In the genomic region with DNA sequence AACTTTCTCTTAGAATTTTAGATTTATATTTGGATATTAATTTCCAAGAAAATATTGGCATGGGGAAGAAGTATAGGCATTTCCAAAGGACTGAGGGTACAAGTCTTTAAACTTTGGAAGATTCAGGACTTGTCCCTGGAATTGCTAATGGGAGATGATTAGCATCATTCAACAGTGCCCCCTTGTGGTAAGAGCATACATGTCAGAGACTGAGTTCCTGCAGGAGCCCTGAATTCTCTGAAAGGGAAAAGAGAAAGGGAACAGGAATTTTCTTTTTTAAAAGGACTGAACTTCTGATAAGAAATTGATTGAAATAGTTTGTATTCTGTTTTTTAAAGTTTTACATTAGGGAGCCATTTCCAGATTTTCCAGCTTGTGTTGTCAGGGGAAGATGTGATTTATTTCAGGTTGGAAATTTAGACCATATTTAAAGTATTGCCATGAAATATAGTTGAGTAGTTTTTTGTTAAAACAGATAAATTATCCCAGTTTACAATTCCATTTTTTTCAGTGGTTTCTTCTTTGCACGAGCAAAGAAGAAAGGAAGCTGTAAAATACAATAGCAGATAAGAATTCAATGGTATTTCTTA, we compare ENCODE assay signal across 8 cellular contexts. TPM values are rescaled to one million over a fixed set of nuclear protein-coding genes. Genes with fewer than 3 reads are reported as not detected.
DNase-seq lines count a peak whose midpoint lies in the region; ATAC-seq, FAIRE-seq and TF ChIP-seq lines count a peak whose summit lies in the region.

No MANE protein-coding gene starts in this region.

- H3K9ac ChIP-seq in trophoblast cell (ENCODE audit: low read length): no peak overlapping the region

- H3K79me2 ChIP-seq in trophoblast cell (ENCODE audit: control insufficient read depth, insufficient read depth, low read length, poor library complexity): no peaks in the 10 kb centered on the region

- no peak overlapping the region for H3K14ac ChIP-seq in trophoblast cell (ENCODE audit: low read length)

- H3K4ac ChIP-seq in trophoblast cell (ENCODE audit: low read depth, low read length): no peak overlapping the region

- H3K9me3 ChIP-seq in trophoblast cell (ENCODE audit: insufficient read depth, low read depth, low read length): no peaks in the 10 kb centered on the region

- H3K27ac ChIP-seq in trophoblast cell (ENCODE audit: low read depth, low read length): no peak overlapping the region

- peaks cover 0 to 7% of the 10 kb centered on the region in 2 experiments for H3K36me3 ChIP-seq in trophoblast cell (ENCODE audit: control insufficient read depth in 1 of 2, insufficient read depth in 2 of 2, low read length in 2 of 2)

- no peak for ATAC-seq in HG02870 (IDR thresholded peaks at IDR 0.05; ENCODE audit: unreplicated experiment)

- no peak overlapping the region for H2BK120ac ChIP-seq in trophoblast cell (ENCODE audit: insufficient read depth, low read length, poor library complexity)

- H2BK12ac ChIP-seq in trophoblast cell (ENCODE audit: low read length): no peak overlapping the region

- H2BK5ac ChIP-seq in trophoblast cell (ENCODE audit: low read depth, low read length, poor library complexity): no peak overlapping the region

- no peaks in the 10 kb centered on the region for H3K9me3 Mint-ChIP-seq in activated T-helper 1 cell treated with anti-CD3 and anti-CD28 coated beads, Interleukin-12 subunit alpha, Interleukin-12 subunit beta, Interleukin-2, Interleukin-4 antibody, amounts not matched to agents 30 ng/mL and 10 ng/mL and 1 ng/mL, durations not matched to agents 14 hours and 24 hours and 36 hours

- no peak overlapping the region for H3K4me3 ChIP-seq in trophoblast cell (ENCODE audit: low read depth, low read length)

- no peaks in the 10 kb centered on the region for H3K27me3 ChIP-seq in trophoblast cell (ENCODE audit: insufficient read depth, low read length)

- H4K91ac ChIP-seq in trophoblast cell (ENCODE audit: low read depth, low read length): no peak overlapping the region

- no peak overlapping the region for H3K18ac ChIP-seq in trophoblast cell (ENCODE audit: low read length)

- no peak overlapping the region for H2AFZ ChIP-seq in trophoblast cell (ENCODE audit: insufficient read depth, low read length, poor library complexity)

- no peak overlapping the region for H4K8ac ChIP-seq in trophoblast cell (ENCODE audit: low read depth, low read length)

- H3K79me1 ChIP-seq in trophoblast cell (ENCODE audit: low read length): no peaks in the 10 kb centered on the region

- no peaks in the 10 kb centered on the region for H3K27me3 Mint-ChIP-seq in activated T-helper 1 cell treated with anti-CD3 and anti-CD28 coated beads, Interleukin-12 subunit alpha, Interleukin-12 subunit beta, Interleukin-2, Interleukin-4 antibody, amounts not matched to agents 30 ng/mL and 10 ng/mL and 1 ng/mL, durations not matched to agents 14 hours and 24 hours and 36 hours (ENCODE audit: insufficient read depth)

- no peak overlapping the region for H3K4me3 Mint-ChIP-seq in activated T-helper 1 cell treated with anti-CD3 and anti-CD28 coated beads, Interleukin-12 subunit alpha, Interleukin-12 subunit beta, Interleukin-2, Interleukin-4 antibody, amounts not matched to agents 30 ng/mL and 10 ng/mL and 1 ng/mL, durations not matched to agents 14 hours and 24 hours and 36 hours

- FAIRE-seq in H54 (lab: Jason Lieb, UNC): peak; percentile 90

- H3K4me1 Mint-ChIP-seq in activated T-helper 1 cell treated with anti-CD3 and anti-CD28 coated beads, Interleukin-12 subunit alpha, Interleukin-12 subunit beta, Interleukin-2, Interleukin-4 antibody, amounts not matched to agents 30 ng/mL and 10 ng/mL and 1 ng/mL, durations not matched to agents 14 hours and 24 hours and 36 hours (ENCODE audit: low read depth): peaks cover 42% of the 10 kb centered on the region

- no CpG with 5 or more reads among the region's 1 CpG for WGBS in trophoblast cell (ENCODE audit: extremely low coverage, insufficient coverage, insufficient read length)

- intact Hi-C loops in activated T-helper 1 cell treated with anti-CD3 and anti-CD28 coated beads, Interleukin-12 subunit alpha, Interleukin-12 subunit beta, Interleukin-2, Interleukin-4 antibody, amounts not matched to agents 30 ng/mL and 10 ng/mL and 1 ng/mL, durations not matched to agents 14 hours and 24 hours and 36 hours (cut with micrococcal nuclease): loop anchor here (1.0 to 5.0 kb wide), 7 partner anchors 51 to 630 kb away; partner anchors contain the start of genes BMAL2, MED21 and PPFIBP1

- TF ChIP-seq POLR2A in H54 (IDR thresholded peaks at IDR 0.05; ENCODE audit: low read depth, low read length): no peak

- no peak overlapping the region for H2AK5ac ChIP-seq in trophoblast cell (ENCODE audit: low read length)

- H3K23ac ChIP-seq in trophoblast cell (ENCODE audit: low read length): no peak overlapping the region

- H3K4me1 ChIP-seq in trophoblast cell (ENCODE audit: control insufficient read depth in 1 of 2, insufficient read depth in 2 of 2, low read length in 2 of 2): peaks cover 0 to 2% of the 10 kb centered on the region in 2 experiments

- H4K12ac ChIP-seq in trophoblast cell (ENCODE audit: low read depth, low read length): no peak overlapping the region

- DNase-seq in COLO829 (ENCODE audit: low spot score): peak; percentile 70
- DNase-seq in H54 (ENCODE audit: insufficient read length, low spot score): peak; percentile 36
- DNase-seq in NCI-H446 treated with DMSO at 0.1 percent for 48 hours (lab: John Stamatoyannopoulos, UW): peak; percentile 27
- DNase-seq in activated T-helper 1 cell treated with anti-CD3 and anti-CD28 coated beads, Interleukin-12 subunit alpha, Interleukin-12 subunit beta, Interleukin-2, Interleukin-4 antibody, amounts not matched to agents 30 ng/mL and 10 ng/mL and 1 ng/mL, durations not matched to agents 14 hours and 24 hours and 36 hours (ENCODE audit: low spot score): peak; percentile 23
- peak; percentile 73 for DNase-seq in glomerular visceral epithelial cell (ENCODE audit: extremely low spot score)
- DNase-seq in trophoblast cell: peak; percentile 68 to 96
- no peak for DNase-seq in activated CD4-positive, CD25-positive, alpha-beta regulatory T cell (lab: John Stamatoyannopoulos, UW)

- H3K4me2 ChIP-seq in trophoblast cell (ENCODE audit: low read length): no peak overlapping the region

- H3K27ac Mint-ChIP-seq in activated T-helper 1 cell treated with anti-CD3 and anti-CD28 coated beads, Interleukin-12 subunit alpha, Interleukin-12 subunit beta, Interleukin-2, Interleukin-4 antibody, amounts not matched to agents 30 ng/mL and 10 ng/mL and 1 ng/mL, durations not matched to agents 14 hours and 24 hours and 36 hours: no peak overlapping the region

- peaks cover 9% of the 10 kb centered on the region for H3K36me3 Mint-ChIP-seq in activated T-helper 1 cell treated with anti-CD3 and anti-CD28 coated beads, Interleukin-12 subunit alpha, Interleukin-12 subunit beta, Interleukin-2, Interleukin-4 antibody, amounts not matched to agents 30 ng/mL and 10 ng/mL and 1 ng/mL, durations not matched to agents 14 hours and 24 hours and 36 hours (ENCODE audit: low read depth)

RNA-seq across cellular contexts. Expression of gene REP15, which starts 44.0 kb away (rescaled TPM):
- 1.4 and 1.6 TPM in 2 replicates for total RNA-seq in activated T-helper 1 cell treated with anti-CD3 and anti-CD28 coated beads, Interleukin-12 subunit alpha, Interleukin-12 subunit beta, Interleukin-2, Interleukin-4 antibody, amounts not matched to agents 30 ng/mL and 10 ng/mL and 1 ng/mL, durations not matched to agents 14 hours and 24 hours and 36 hours
- polyA plus RNA-seq in trophoblast cell (2013): 1.7 and 2.1 TPM in 2 replicates

RNA-seq across cellular contexts. Expression of gene MRPS35, which starts 58.4 kb away (rescaled TPM):
- 59.8 and 72.2 TPM in 2 replicates for total RNA-seq in activated T-helper 1 cell treated with anti-CD3 and anti-CD28 coated beads, Interleukin-12 subunit alpha, Interleukin-12 subunit beta, Interleukin-2, Interleukin-4 antibody, amounts not matched to agents 30 ng/mL and 10 ng/mL and 1 ng/mL, durations not matched to agents 14 hours and 24 hours and 36 hours
- polyA plus RNA-seq in trophoblast cell (2013): 32.4 and 34.5 TPM in 2 replicates

Comparison
In these comparisons a context has a peak if more than half of its experiments do, and no peak if none do; other contexts are left out.
1. DNase-seq: peak in COLO829 (single experiment), H54 (single experiment), NCI-H446 treated with DMSO at 0.1 percent for 48 hours (single experiment), activated T-helper 1 cell treated with anti-CD3 and anti-CD28 coated beads, Interleukin-12 subunit alpha, Interleukin-12 subunit beta, Interleukin-2, Interleukin-4 antibody, amounts not matched to agents 30 ng/mL and 10 ng/mL and 1 ng/mL, durations not matched to agents 14 hours and 24 hours and 36 hours (single experiment), glomerular visceral epithelial cell (single experiment) and trophoblast cell (2 of 2); none in activated CD4-positive, CD25-positive, alpha-beta regulatory T cell (0 of 4).